ENCODE assay signal across 1 cellular context in genomic region chr11:1652778-1653540, GRCh38.
TF ChIP-seq lines count a peak whose summit lies in the region.

No MANE protein-coding gene starts in this region.

TF ChIP-seq in K562, 482 proteins besides CTCF, POLR2A, EP300 and RAD21 (continues in another document):
- TF ChIP-seq MYC (IDR thresholded peaks at IDR 0.05; ENCODE audit: low read depth, low read length) (0 out of 2 replicates have a peak, but pooled peaks have one; percentile 25), MYC (CRISPR knock-in tag; IDR thresholded peaks at IDR 0.05; ENCODE audit: borderline replicate concordance, low read depth) (no peak), CREM (IDR thresholded peaks at IDR 0.05; ENCODE audit: low read depth) (peak; percentile 18; the same call in 1 of the 2 replicates), SMARCC2 (IDR thresholded peaks at IDR 0.05; ENCODE audit: low read depth) (no peak), PRPF4 (IDR thresholded peaks at IDR 0.05; ENCODE audit: insufficient read depth, low read depth, low read length, poor library complexity, severe bottlenecking) (no peak), ARID1B (IDR thresholded peaks at IDR 0.05) (no peak), ARID2 (IDR thresholded peaks at IDR 0.05) (peak; percentile 68; the same call in 1 of the 2 replicates), REST (CRISPR knock-in tag; IDR thresholded peaks at IDR 0.05; ENCODE audit: low read depth) (no peak), SAFB2 (IDR thresholded peaks at IDR 0.05; ENCODE audit: borderline replicate concordance, low read depth, low read length, severe bottlenecking) (no peak), E2F1 (CRISPR knock-in tag; IDR thresholded peaks at IDR 0.05) (no peak), ZC3H4 (CRISPR knock-in tag; IDR thresholded peaks at IDR 0.05; ENCODE audit: borderline replicate concordance) (no peak), ZNF589 (CRISPR knock-in tag; IDR thresholded peaks at IDR 0.05; ENCODE audit: low read depth) (no peak), RBM15 (IDR thresholded peaks at IDR 0.05; ENCODE audit: insufficient read depth, low read length) (no peak), SNIP1 (IDR thresholded peaks at IDR 0.05; ENCODE audit: low read depth) (no peak), POLR2H (tag; IDR thresholded peaks at IDR 0.05; ENCODE audit: low read depth) (no peak), POLR2AphosphoS2 (IDR thresholded peaks at IDR 0.05; ENCODE audit: low read length) (no peak), ZKSCAN8 (CRISPR knock-in tag; IDR thresholded peaks at IDR 0.05) (no peak), ZNF174 (CRISPR knock-in tag; IDR thresholded peaks at IDR 0.05) (no peak), KLF16 (IDR thresholded peaks at IDR 0.05) (no peak), PPARD (CRISPR knock-in tag; IDR thresholded peaks at IDR 0.05) (no peak), RHOXF2B (CRISPR knock-in tag; conservative IDR thresholded peaks at IDR 0.05) (no peak), ATF1 (CRISPR knock-in tag; IDR thresholded peaks at IDR 0.05) (no peak), ATF1 (tag; IDR thresholded peaks at IDR 0.05) (no peak), SFPQ (IDR thresholded peaks at IDR 0.05; ENCODE audit: low read depth, low read length) (no peak), MAZ (CRISPR knock-in tag; conservative IDR thresholded peaks at IDR 0.05 in 1 of 2, IDR thresholded peaks at IDR 0.05 in 1 of 2) (0 out of 4 replicates have a peak, but pooled peaks of 1 of the 2 experiments have one; percentile 24), TBP (optimal IDR thresholded peaks at IDR 0.05; ENCODE audit: low read depth, low read length) (peak; percentile 32), SMC3 (conservative IDR thresholded peaks at IDR 0.05; ENCODE audit: insufficient read depth, low read depth, low read length) (peak; percentile 90), GABPB1 (CRISPR knock-in tag; IDR thresholded peaks at IDR 0.05) (0 out of 2 replicates have a peak, but pooled peaks have one; percentile 27), ZBTB7A (IDR thresholded peaks at IDR 0.05; ENCODE audit: borderline replicate concordance, control insufficient read depth, low read depth, low read length) (no peak), TFAP4 (CRISPR knock-in tag; IDR thresholded peaks at IDR 0.05; ENCODE audit: borderline replicate concordance) (peak; percentile 33; the same call in 1 of the 2 replicates), STAG1 (CRISPR knock-in tag; IDR thresholded peaks at IDR 0.05; ENCODE audit: borderline replicate concordance) (peak; percentile 73; the same call in 1 of the 2 replicates), CBX5 (IDR thresholded peaks at IDR 0.05; ENCODE audit: borderline replicate concordance, low read depth) (no peak), THRAP3 (IDR thresholded peaks at IDR 0.05; ENCODE audit: borderline replicate concordance) (no peak), RB1 (IDR thresholded peaks at IDR 0.05; ENCODE audit: low read depth) (peak; percentile 56), NCOA1 (IDR thresholded peaks at IDR 0.05; ENCODE audit: low read depth) (no peak), ZNF134 (CRISPR knock-in tag; conservative IDR thresholded peaks at IDR 0.05) (no peak), KDM2B (CRISPR knock-in tag; IDR thresholded peaks at IDR 0.05) (0 out of 2 replicates have a peak, but pooled peaks have one; percentile 51), ZNF561 (CRISPR knock-in tag; conservative IDR thresholded peaks at IDR 0.05) (no peak), TCFL5 (CRISPR knock-in tag; conservative IDR thresholded peaks at IDR 0.05) (no peak), PTRF (tag; IDR thresholded peaks at IDR 0.05) (no peak), DPF2 (IDR thresholded peaks at IDR 0.05) (no peak), HDAC8 (tag; IDR thresholded peaks at IDR 0.05) (no peak)
- TF ChIP-seq, protein P1, sequence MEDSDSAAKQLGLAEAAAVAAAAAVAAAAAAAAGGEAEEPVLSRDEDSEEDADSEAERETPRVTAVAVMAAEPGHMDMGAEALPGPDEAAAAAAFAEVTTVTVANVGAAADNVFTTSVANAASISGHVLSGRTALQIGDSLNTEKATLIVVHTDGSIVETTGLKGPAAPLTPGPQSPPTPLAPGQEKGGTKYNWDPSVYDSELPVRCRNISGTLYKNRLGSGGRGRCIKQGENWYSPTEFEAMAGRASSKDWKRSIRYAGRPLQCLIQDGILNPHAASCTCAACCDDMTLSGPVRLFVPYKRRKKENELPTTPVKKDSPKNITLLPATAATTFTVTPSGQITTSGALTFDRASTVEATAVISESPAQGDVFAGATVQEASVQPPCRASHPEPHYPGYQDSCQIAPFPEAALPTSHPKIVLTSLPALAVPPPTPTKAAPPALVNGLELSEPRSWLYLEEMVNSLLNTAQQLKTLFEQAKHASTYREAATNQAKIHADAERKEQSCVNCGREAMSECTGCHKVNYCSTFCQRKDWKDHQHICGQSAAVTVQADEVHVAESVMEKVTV (CRISPR knock-in tag; IDR thresholded peaks at IDR 0.05), result peak; percentile 73
- TF ChIP-seq, protein P2, sequence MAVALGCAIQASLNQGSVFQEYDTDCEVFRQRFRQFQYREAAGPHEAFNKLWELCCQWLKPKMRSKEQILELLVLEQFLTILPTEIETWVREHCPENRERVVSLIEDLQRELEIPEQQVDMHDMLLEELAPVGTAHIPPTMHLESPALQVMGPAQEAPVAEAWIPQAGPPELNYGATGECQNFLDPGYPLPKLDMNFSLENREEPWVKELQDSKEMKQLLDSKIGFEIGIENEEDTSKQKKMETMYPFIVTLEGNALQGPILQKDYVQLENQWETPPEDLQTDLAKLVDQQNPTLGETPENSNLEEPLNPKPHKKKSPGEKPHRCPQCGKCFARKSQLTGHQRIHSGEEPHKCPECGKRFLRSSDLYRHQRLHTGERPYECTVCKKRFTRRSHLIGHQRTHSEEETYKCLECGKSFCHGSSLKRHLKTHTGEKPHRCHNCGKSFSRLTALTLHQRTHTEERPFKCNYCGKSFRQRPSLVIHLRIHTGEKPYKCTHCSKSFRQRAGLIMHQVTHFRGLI (CRISPR knock-in tag; IDR thresholded peaks at IDR 0.05), result no peak
- TF ChIP-seq, protein P3, sequence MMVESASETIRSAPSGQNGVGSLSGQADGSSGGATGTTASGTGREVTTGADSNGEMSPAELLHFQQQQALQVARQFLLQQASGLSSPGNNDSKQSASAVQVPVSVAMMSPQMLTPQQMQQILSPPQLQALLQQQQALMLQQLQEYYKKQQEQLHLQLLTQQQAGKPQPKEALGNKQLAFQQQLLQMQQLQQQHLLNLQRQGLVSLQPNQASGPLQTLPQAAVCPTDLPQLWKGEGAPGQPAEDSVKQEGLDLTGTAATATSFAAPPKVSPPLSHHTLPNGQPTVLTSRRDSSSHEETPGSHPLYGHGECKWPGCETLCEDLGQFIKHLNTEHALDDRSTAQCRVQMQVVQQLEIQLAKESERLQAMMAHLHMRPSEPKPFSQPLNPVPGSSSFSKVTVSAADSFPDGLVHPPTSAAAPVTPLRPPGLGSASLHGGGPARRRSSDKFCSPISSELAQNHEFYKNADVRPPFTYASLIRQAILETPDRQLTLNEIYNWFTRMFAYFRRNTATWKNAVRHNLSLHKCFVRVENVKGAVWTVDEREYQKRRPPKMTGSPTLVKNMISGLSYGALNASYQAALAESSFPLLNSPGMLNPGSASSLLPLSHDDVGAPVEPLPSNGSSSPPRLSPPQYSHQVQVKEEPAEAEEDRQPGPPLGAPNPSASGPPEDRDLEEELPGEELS (CRISPR knock-in tag; IDR thresholded peaks at IDR 0.05; ENCODE audit: borderline replicate concordance), result no peak
- TF ChIP-seq, protein P4, sequence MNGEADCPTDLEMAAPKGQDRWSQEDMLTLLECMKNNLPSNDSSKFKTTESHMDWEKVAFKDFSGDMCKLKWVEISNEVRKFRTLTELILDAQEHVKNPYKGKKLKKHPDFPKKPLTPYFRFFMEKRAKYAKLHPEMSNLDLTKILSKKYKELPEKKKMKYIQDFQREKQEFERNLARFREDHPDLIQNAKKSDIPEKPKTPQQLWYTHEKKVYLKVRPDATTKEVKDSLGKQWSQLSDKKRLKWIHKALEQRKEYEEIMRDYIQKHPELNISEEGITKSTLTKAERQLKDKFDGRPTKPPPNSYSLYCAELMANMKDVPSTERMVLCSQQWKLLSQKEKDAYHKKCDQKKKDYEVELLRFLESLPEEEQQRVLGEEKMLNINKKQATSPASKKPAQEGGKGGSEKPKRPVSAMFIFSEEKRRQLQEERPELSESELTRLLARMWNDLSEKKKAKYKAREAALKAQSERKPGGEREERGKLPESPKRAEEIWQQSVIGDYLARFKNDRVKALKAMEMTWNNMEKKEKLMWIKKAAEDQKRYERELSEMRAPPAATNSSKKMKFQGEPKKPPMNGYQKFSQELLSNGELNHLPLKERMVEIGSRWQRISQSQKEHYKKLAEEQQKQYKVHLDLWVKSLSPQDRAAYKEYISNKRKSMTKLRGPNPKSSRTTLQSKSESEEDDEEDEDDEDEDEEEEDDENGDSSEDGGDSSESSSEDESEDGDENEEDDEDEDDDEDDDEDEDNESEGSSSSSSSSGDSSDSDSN (IDR thresholded peaks at IDR 0.05; ENCODE audit: borderline replicate concordance in 1 of 2, low read depth in 2 of 2, low read length in 2 of 2), result peak; percentile 46 to 78; a peak in 3 of 4 replicates
- TF ChIP-seq, protein P5, sequence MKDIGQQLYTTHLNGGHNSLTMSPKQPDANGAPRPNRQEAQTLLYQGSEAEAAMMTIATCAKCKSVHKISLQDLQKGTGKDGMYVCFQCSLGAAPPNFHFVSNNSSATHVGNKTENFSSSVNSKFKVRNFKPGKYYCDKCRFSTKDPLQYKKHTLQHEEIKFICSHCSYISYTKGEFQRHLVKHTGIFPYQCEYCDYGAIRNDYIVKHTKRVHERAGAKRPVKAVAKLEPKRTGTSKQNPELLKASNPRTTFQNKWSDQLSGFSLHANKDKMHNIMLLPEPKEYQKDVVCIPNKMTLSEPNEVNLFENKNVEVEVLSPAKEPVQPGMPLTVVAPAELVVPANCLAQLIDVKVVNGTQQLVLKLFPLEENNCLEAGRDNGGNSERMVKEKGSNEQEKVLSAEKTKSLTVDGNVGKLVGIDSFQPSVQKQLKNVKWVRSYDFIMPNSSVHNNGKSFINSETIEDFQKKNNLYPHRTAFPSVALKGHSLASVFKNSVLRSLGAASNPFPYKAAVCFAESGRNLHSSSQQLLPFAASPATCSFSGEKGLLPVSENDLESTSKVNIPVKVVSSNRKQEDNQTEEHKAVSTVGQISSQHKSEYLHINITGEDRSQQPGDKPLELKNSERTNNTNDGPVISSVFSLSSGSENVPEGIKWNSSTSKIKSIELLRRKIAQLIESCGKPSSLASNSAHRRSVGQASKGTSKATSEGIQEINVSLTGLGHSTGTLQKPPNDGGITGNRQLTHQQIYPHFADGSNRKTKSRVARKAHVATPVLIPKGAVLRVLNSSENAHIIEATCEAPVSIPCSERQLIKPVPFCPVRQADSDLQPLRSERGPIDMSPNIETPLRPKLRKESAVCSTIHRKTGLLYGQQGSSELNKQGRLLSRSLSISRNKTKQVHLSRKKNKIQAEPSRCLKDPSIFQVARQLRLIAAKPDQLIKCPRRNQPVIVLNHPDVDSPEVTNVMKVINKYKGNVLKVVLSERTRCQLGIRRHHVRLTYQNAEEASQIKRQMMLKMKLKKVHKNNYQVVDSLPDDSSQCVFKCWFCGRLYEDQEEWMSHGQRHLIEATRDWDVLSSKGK (CRISPR knock-in tag; IDR thresholded peaks at IDR 0.05), result no peak
